25 cellular contexts compared by ENCODE assay signal in the genomic region with DNA sequence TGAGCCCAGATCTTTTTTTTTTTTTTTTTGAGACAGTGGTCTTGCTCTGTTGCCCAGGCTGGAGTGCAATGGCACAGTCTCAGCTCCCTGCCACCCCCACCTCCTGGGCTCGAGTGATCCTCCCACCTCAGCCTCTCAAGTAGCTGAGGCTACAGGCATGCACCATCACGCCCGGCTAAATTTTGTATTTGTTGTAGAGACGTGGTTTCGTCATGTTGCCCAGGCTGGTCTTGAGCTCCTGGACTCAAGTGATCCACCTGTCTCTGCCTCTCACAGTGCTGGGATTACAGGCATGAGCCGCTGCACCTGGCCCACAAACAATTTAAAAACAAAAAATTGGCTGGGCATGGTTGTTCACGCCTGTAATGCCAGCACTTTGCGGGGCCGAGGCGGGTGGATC. TPM values are rescaled to one million over a fixed set of nuclear protein-coding genes. Genes with fewer than 3 reads are reported as not detected.
DNase-seq lines count a peak whose midpoint lies in the region; ATAC-seq and TF ChIP-seq lines count a peak whose summit lies in the region.
"Had no signal": no experiment of that assay in that cellular context is flagged by ENCODE, and none has a peak within 500 bp of the region (broad histone marks: within the 10 kb centered on the region; RNA-seq: fewer than 3 reads in every experiment).

No MANE protein-coding gene starts in this region.

- ATAC-seq in HG03097 (IDR thresholded peaks at IDR 0.05; ENCODE audit: low FRiP score, unreplicated experiment) = no peak
- ATAC-seq: activated naive CD8-positive, alpha-beta T cell treated with anti-CD3 and anti-CD28 coated beads, Interleukin-2, amount 50 U/mL, for 24 hours; HCT116; K562; left colon; T-cell had no signal

- H3K9me3 ChIP-seq in DOHH2 (ENCODE audit: control insufficient read depth, insufficient read depth, low read length) = no peaks in the 10 kb centered on the region
- H3K9me3 ChIP-seq: transverse colon had no signal

- no peaks in the 10 kb centered on the region for H3K9me2 ChIP-seq in DOHH2 (replicated peaks; ENCODE audit: control insufficient read depth, low read length)

- no peaks in the 10 kb centered on the region for H3K36me3 ChIP-seq in DOHH2 (ENCODE audit: control insufficient read depth, low read length)
- H3K36me3 ChIP-seq: transverse colon had no signal

- no peak overlapping the region for H3K4me3 ChIP-seq in DOHH2 (ENCODE audit: low read length)
- H3K4me3 ChIP-seq: coronary artery, K562, transverse colon had no signal

- no peaks in the 10 kb centered on the region for H3F3A ChIP-seq in DOHH2 (ENCODE audit: control insufficient read depth, insufficient read depth)

- peak overlapping the region; percentile 33 for H3K4me2 ChIP-seq in DOHH2 (ENCODE audit: low read length)

- no peak overlapping the region for H3K27ac ChIP-seq in DOHH2 (ENCODE audit: low read depth, low read length)
- H3K27ac ChIP-seq: coronary artery, transverse colon had no signal

- peaks cover 3% of the 10 kb centered on the region; the same call in 1 of the 2 replicates for H3K27me3 ChIP-seq in DOHH2 (ENCODE audit: control insufficient read depth, low read length)
- H3K27me3 ChIP-seq: transverse colon had no signal

- in situ Hi-C loops in GM13977 (cut with MboI; ENCODE audit: low pct_unique_long_range_greater_than_20kb, low sequenced_read_pairs, unreplicated experiment) = no loop called here

- no peaks in the 10 kb centered on the region for H4K20me1 ChIP-seq in DOHH2 (ENCODE audit: control insufficient read depth, insufficient read depth, low read depth, low read length)

- peaks cover 39% of the 10 kb centered on the region for H3K4me1 ChIP-seq in DOHH2 (ENCODE audit: control insufficient read depth, low read length)
- H3K4me1 ChIP-seq: transverse colon had no signal

- TF ChIP-seq CTCF in DOHH2 (IDR thresholded peaks at IDR 0.05; ENCODE audit: low read depth, low read length, poor library complexity, severe bottlenecking) (no peak), GM13977 (IDR thresholded peaks at IDR 0.05; ENCODE audit: extremely low read depth, insufficient read depth, missing control alignments) (no peak)

- no peaks in the 10 kb centered on the region for H3K79me2 ChIP-seq in DOHH2 (ENCODE audit: control insufficient read depth, low read length)

- peak; percentile 61 for DNase-seq in NCI-H1105 (lab: John Stamatoyannopoulos, UW)
- peak; percentile 39 for DNase-seq in NCI-H510A treated with DMSO at 0.1 percent for 48 hours (lab: John Stamatoyannopoulos, UW)
- DNase-seq in myocyte (ENCODE audit: low read depth) = peak; percentile 83
- no peak for DNase-seq in GM13977 (ENCODE audit: low spot score)
- no peak for DNase-seq in activated CD4-positive, CD25-positive, alpha-beta regulatory T cell (lab: John Stamatoyannopoulos, UW)
- DNase-seq: activated naive CD8-positive, alpha-beta T cell treated with anti-CD3 and anti-CD28 coated beads, Interleukin-2, amount 50 U/mL, for 24 hours; activated T-cell treated with anti-CD3 and anti-CD28 coated beads, Interleukin-2, amount 50 U/mL, for 48 hours; caudate nucleus; CD8-positive, alpha-beta memory T cell; DMS 273 treated with DMSO at 0.1 percent for 48 hours; effector memory CD4-positive, alpha-beta T cell; erythroblast; GDM1; glutamatergic neuron; left colon; NCI-H146; NCI-H2227 treated with DMSO at 0.1 percent for 48 hours; stimulated activated CD4-positive, alpha-beta T cell treated with anti-CD3 and anti-CD28 coated beads, Interleukin-4, amount 100 ng/mL, for 24 hours; T-cell; transverse colon had no signal

RNA-seq across cellular contexts. Expression of gene SLC6A6, which starts 22.6 kb away (rescaled TPM):
- 63.3 and 79.9 TPM in 2 replicates for total RNA-seq in myocyte
- polyA plus RNA-seq in myocyte (2012) = 45.9 TPM

Comparison
In these comparisons a context has a peak if more than half of its experiments do, and no peak if none do; other contexts are left out.
1. DNase-seq: peak in NCI-H1105 (single experiment), NCI-H510A treated with DMSO at 0.1 percent for 48 hours (single experiment) and myocyte (single experiment); none in GM13977 (single experiment) and activated CD4-positive, CD25-positive, alpha-beta regulatory T cell (0 of 4).